In the genomic region with DNA sequence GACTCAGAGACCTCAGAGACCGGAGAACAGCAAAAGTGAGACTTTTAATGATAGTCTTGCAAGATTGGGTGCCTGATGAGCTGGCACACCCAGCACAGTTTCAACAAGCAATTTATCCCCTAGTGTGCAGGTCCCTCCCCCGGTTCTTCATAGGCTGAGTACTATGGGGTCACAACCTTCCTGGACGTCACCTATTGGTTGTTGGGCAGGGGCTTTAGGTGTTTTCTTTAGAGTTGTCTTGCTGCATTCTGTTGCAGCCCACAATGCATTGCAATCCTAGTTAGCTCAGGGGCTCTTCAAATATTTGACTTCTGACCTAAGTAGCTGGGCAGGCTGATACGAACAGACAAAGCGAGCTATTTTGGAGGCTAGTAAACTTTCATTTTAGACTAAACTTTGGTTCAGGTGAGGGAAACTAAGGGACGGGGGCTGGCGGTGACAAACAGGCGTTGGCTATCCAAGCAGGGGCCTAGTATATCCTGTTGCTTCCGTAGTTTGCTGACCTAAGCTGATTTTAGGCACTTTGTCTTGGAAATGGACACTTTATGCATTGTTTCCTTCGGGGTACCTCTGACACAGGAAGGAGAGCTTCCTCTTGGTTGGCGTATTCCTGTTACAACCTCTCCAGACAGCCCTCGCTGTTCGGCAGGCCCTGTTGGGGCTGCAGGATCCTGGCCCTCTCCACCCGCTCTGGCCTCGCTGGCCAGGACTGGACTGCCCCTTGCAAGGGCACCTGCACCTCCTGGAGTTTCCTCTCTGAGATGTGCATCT, we compare ENCODE assay signal across 1 cellular context.
TF ChIP-seq lines count a peak whose summit lies in the region.

No MANE protein-coding gene starts in this region.

TF ChIP-seq in HepG2, 621 proteins besides CTCF, POLR2A, EP300 and RAD21 (continues in another document):
- TF ChIP-seq ZBTB3 (CRISPR knock-in tag; IDR thresholded peaks at IDR 0.05; ENCODE audit: borderline replicate concordance, low read depth), result no peak
- TF ChIP-seq SRF (IDR thresholded peaks at IDR 0.05; ENCODE audit: low read depth, low read length), result no peak
- TF ChIP-seq, protein P1, sequence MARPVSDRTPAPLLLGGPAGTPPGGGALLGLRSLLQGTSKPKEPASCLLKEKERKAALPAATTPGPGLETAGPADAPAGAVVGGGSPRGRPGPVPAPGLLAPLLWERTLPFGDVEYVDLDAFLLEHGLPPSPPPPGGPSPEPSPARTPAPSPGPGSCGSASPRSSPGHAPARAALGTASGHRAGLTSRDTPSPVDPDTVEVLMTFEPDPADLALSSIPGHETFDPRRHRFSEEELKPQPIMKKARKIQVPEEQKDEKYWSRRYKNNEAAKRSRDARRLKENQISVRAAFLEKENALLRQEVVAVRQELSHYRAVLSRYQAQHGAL (CRISPR knock-in tag; IDR thresholded peaks at IDR 0.05; ENCODE audit: not compliant biosample characterization), result no peak
- TF ChIP-seq ZSCAN25 (CRISPR knock-in tag; IDR thresholded peaks at IDR 0.05), result no peak
- no peak for TF ChIP-seq SRSF1 (optimal IDR thresholded peaks at IDR 0.05; ENCODE audit: low read depth, low read length)
- no peak for TF ChIP-seq EHMT2 (IDR thresholded peaks at IDR 0.05; ENCODE audit: borderline replicate concordance, low read depth, low read length)
- no peak for TF ChIP-seq GPN1 (CRISPR knock-in tag; IDR thresholded peaks at IDR 0.05; ENCODE audit: borderline replicate concordance)
- TF ChIP-seq ZNF451 (CRISPR knock-in tag; IDR thresholded peaks at IDR 0.05), result 0 out of 2 replicates have a peak, but pooled peaks have one; percentile 37
- TF ChIP-seq, protein P2, sequence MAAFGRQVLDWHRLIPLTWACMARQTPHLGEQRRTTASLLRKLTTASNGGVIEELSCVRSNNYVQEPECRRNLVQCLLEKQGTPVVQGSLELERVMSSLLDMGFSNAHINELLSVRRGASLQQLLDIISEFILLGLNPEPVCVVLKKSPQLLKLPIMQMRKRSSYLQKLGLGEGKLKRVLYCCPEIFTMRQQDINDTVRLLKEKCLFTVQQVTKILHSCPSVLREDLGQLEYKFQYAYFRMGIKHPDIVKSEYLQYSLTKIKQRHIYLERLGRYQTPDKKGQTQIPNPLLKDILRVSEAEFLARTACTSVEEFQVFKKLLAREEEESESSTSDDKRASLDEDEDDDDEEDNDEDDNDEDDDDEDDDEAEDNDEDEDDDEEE (CRISPR knock-in tag; IDR thresholded peaks at IDR 0.05), result no peak
- TF ChIP-seq, protein P3, sequence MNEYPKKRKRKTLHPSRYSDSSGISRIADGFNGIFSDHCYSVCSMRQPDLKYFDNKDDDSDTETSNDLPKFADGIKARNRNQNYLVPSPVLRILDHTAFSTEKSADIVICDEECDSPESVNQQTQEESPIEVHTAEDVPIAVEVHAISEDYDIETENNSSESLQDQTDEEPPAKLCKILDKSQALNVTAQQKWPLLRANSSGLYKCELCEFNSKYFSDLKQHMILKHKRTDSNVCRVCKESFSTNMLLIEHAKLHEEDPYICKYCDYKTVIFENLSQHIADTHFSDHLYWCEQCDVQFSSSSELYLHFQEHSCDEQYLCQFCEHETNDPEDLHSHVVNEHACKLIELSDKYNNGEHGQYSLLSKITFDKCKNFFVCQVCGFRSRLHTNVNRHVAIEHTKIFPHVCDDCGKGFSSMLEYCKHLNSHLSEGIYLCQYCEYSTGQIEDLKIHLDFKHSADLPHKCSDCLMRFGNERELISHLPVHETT (CRISPR knock-in tag; conservative IDR thresholded peaks at IDR 0.05), result no peak
- no peak for TF ChIP-seq ZBTB1 (CRISPR knock-in tag; IDR thresholded peaks at IDR 0.05; ENCODE audit: borderline replicate concordance)
- TF ChIP-seq NFIC (IDR thresholded peaks at IDR 0.05; ENCODE audit: low read length), result no peak
- no peak for TF ChIP-seq SOX6 (IDR thresholded peaks at IDR 0.05)
- TF ChIP-seq SOX6 (CRISPR knock-in tag; IDR thresholded peaks at IDR 0.05), result peak; percentile 60
- TF ChIP-seq ZNF614 (CRISPR knock-in tag; IDR thresholded peaks at IDR 0.05; ENCODE audit: borderline replicate concordance), result 0 out of 2 replicates have a peak, but pooled peaks have one; percentile 54
- no peak for TF ChIP-seq ZFP36 (IDR thresholded peaks at IDR 0.05; ENCODE audit: borderline replicate concordance, low read depth, low read length, partially characterized antibody)
- TF ChIP-seq, protein P4, sequence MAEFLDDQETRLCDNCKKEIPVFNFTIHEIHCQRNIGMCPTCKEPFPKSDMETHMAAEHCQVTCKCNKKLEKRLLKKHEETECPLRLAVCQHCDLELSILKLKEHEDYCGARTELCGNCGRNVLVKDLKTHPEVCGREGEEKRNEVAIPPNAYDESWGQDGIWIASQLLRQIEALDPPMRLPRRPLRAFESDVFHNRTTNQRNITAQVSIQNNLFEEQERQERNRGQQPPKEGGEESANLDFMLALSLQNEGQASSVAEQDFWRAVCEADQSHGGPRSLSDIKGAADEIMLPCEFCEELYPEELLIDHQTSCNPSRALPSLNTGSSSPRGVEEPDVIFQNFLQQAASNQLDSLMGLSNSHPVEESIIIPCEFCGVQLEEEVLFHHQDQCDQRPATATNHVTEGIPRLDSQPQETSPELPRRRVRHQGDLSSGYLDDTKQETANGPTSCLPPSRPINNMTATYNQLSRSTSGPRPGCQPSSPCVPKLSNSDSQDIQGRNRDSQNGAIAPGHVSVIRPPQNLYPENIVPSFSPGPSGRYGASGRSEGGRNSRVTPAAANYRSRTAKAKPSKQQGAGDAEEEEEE (CRISPR knock-in tag; IDR thresholded peaks at IDR 0.05; ENCODE audit: borderline replicate concordance), result no peak
- TF ChIP-seq, protein P5, sequence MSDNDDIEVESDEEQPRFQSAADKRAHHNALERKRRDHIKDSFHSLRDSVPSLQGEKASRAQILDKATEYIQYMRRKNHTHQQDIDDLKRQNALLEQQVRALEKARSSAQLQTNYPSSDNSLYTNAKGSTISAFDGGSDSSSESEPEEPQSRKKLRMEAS (IDR thresholded peaks at IDR 0.05), result peak; percentile 43; the same call in 1 of the 2 replicates
- TF ChIP-seq ISL2 (CRISPR knock-in tag; IDR thresholded peaks at IDR 0.05), result no peak; the same call in 1 of the 2 replicates
- TF ChIP-seq, protein P6, sequence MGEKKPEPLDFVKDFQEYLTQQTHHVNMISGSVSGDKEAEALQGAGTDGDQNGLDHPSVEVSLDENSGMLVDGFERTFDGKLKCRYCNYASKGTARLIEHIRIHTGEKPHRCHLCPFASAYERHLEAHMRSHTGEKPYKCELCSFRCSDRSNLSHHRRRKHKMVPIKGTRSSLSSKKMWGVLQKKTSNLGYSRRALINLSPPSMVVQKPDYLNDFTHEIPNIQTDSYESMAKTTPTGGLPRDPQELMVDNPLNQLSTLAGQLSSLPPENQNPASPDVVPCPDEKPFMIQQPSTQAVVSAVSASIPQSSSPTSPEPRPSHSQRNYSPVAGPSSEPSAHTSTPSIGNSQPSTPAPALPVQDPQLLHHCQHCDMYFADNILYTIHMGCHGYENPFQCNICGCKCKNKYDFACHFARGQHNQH (CRISPR knock-in tag; IDR thresholded peaks at IDR 0.05), result peak; percentile 68
- 0 out of 2 replicates have a peak, but pooled peaks have one; percentile 17 for TF ChIP-seq HOXA5 (CRISPR knock-in tag; IDR thresholded peaks at IDR 0.05)
- 0 out of 2 replicates have a peak, but pooled peaks have one; percentile 19 for TF ChIP-seq TBX3 (IDR thresholded peaks at IDR 0.05; ENCODE audit: borderline replicate concordance)
- no peak for TF ChIP-seq U2AF2 (IDR thresholded peaks at IDR 0.05; ENCODE audit: low read depth, low read length)
- no peak for TF ChIP-seq TEAD2 (CRISPR knock-in tag; IDR thresholded peaks at IDR 0.05)
- TF ChIP-seq ZNF841 (CRISPR knock-in tag; IDR thresholded peaks at IDR 0.05; ENCODE audit: borderline replicate concordance), result no peak
- TF ChIP-seq, protein P7, sequence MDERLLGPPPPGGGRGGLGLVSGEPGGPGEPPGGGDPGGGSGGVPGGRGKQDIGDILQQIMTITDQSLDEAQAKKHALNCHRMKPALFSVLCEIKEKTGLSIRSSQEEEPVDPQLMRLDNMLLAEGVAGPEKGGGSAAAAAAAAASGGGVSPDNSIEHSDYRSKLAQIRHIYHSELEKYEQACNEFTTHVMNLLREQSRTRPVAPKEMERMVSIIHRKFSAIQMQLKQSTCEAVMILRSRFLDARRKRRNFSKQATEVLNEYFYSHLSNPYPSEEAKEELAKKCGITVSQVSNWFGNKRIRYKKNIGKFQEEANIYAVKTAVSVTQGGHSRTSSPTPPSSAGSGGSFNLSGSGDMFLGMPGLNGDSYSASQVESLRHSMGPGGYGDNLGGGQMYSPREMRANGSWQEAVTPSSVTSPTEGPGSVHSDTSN (CRISPR knock-in tag; IDR thresholded peaks at IDR 0.05), result no peak
- TF ChIP-seq STAG1 (CRISPR knock-in tag; IDR thresholded peaks at IDR 0.05), result no peak
- no peak for TF ChIP-seq NR3C1 (CRISPR knock-in tag; IDR thresholded peaks at IDR 0.05)
- TF ChIP-seq, protein P8, sequence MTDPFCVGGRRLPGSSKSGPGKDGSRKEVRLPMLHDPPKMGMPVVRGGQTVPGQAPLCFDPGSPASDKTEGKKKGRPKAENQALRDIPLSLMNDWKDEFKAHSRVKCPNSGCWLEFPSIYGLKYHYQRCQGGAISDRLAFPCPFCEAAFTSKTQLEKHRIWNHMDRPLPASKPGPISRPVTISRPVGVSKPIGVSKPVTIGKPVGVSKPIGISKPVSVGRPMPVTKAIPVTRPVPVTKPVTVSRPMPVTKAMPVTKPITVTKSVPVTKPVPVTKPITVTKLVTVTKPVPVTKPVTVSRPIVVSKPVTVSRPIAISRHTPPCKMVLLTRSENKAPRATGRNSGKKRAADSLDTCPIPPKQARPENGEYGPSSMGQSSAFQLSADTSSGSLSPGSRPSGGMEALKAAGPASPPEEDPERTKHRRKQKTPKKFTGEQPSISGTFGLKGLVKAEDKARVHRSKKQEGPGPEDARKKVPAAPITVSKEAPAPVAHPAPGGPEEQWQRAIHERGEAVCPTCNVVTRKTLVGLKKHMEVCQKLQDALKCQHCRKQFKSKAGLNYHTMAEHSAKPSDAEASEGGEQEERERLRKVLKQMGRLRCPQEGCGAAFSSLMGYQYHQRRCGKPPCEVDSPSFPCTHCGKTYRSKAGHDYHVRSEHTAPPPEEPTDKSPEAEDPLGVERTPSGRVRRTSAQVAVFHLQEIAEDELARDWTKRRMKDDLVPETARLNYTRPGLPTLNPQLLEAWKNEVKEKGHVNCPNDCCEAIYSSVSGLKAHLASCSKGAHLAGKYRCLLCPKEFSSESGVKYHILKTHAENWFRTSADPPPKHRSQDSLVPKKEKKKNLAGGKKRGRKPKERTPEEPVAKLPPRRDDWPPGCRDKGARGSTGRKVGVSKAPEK (CRISPR knock-in tag; IDR thresholded peaks at IDR 0.05; ENCODE audit: borderline replicate concordance), result no peak
- 0 out of 2 replicates have a peak, but pooled peaks have one; percentile 44 for TF ChIP-seq GZF1 (CRISPR knock-in tag; IDR thresholded peaks at IDR 0.05)
- TF ChIP-seq ZFP37 (CRISPR knock-in tag; IDR thresholded peaks at IDR 0.05; ENCODE audit: borderline replicate concordance), result no peak
- no peak for TF ChIP-seq ZNF839 (CRISPR knock-in tag; IDR thresholded peaks at IDR 0.05; ENCODE audit: borderline replicate concordance)
- TF ChIP-seq RARA (CRISPR knock-in tag; IDR thresholded peaks at IDR 0.05), result peak; percentile 55
- TF ChIP-seq, protein P9, sequence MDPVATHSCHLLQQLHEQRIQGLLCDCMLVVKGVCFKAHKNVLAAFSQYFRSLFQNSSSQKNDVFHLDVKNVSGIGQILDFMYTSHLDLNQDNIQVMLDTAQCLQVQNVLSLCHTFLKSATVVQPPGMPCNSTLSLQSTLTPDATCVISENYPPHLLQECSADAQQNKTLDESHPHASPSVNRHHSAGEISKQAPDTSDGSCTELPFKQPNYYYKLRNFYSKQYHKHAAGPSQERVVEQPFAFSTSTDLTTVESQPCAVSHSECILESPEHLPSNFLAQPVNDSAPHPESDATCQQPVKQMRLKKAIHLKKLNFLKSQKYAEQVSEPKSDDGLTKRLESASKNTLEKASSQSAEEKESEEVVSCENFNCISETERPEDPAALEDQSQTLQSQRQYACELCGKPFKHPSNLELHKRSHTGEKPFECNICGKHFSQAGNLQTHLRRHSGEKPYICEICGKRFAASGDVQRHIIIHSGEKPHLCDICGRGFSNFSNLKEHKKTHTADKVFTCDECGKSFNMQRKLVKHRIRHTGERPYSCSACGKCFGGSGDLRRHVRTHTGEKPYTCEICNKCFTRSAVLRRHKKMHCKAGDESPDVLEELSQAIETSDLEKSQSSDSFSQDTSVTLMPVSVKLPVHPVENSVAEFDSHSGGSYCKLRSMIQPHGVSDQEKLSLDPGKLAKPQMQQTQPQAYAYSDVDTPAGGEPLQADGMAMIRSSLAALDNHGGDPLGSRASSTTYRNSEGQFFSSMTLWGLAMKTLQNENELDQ (CRISPR knock-in tag; IDR thresholded peaks at IDR 0.05; ENCODE audit: borderline replicate concordance), result no peak
- TF ChIP-seq PLRG1 (conservative IDR thresholded peaks at IDR 0.05), result no peak
- no peak; the same call in 1 of the 2 replicates for TF ChIP-seq ZFP90 (CRISPR knock-in tag; IDR thresholded peaks at IDR 0.05; ENCODE audit: borderline replicate concordance)
- TF ChIP-seq, protein P10, sequence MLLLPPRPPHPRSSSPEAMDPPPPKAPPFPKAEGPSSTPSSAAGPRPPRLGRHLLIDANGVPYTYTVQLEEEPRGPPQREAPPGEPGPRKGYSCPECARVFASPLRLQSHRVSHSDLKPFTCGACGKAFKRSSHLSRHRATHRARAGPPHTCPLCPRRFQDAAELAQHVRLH (CRISPR knock-in tag; IDR thresholded peaks at IDR 0.05; ENCODE audit: borderline replicate concordance, low read depth), result peak; percentile 63; the same call in 1 of the 2 replicates
- no peak for TF ChIP-seq AHR (CRISPR knock-in tag; IDR thresholded peaks at IDR 0.05)
- TF ChIP-seq RNF2 (conservative IDR thresholded peaks at IDR 0.05; ENCODE audit: low read depth), result no peak
- TF ChIP-seq ZSCAN22 (CRISPR knock-in tag; IDR thresholded peaks at IDR 0.05), result no peak
- TF ChIP-seq, protein P11, sequence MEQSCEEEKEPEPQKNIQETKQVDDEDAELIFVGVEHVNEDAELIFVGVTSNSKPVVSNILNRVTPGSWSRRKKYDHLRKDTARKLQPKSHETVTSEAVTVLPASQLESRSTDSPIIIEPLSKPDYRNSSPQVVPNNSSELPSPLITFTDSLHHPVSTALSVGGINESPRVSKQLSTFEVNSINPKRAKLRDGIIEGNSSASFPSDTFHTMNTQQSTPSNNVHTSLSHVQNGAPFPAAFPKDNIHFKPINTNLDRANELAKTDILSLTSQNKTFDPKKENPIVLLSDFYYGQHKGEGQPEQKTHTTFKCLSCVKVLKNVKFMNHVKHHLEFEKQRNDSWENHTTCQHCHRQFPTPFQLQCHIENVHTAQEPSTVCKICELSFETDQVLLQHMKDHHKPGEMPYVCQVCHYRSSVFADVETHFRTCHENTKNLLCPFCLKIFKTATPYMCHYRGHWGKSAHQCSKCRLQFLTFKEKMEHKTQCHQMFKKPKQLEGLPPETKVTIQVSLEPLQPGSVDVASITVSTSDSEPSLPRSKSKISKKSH (CRISPR knock-in tag; IDR thresholded peaks at IDR 0.05; ENCODE audit: borderline replicate concordance), result no peak
- TF ChIP-seq MEIS2 (CRISPR knock-in tag; IDR thresholded peaks at IDR 0.05), result no peak
